ENCODE assay signal across 8 cellular contexts in genomic region chr1:145993618-145994390, GRCh38. TPM values are rescaled to one million over a fixed set of nuclear protein-coding genes. Genes with fewer than 3 reads are reported as not detected.
DNase-seq lines count a peak whose midpoint lies in the region; ATAC-seq and TF ChIP-seq lines count a peak whose summit lies in the region.

No MANE protein-coding gene starts in this region.

- H2AFZ ChIP-seq in parathyroid adenoma = no peak overlapping the region

- intact Hi-C loops in Caco-2 (cut with micrococcal nuclease; ENCODE audit: unreplicated experiment) = no loop called here

- POLR2A ChIA-PET in Caco-2 (lab: Charles Lee) = no interaction called here
- POLR2A ChIA-PET in RWPE1 (lab: Yijun Ruan, JAX; ENCODE audit: low non-redundant PET) = no interaction called here

- H3K79me2 ChIP-seq in parathyroid adenoma = peaks cover 34% of the 10 kb centered on the region

- DNase-seq in Caco-2 (no peak), RWPE1 (ENCODE audit: low spot score) (no peak), epithelial cell of esophagus (ENCODE audit: low read depth) (no peak), HCEC 1CT (no peak), GM19238 (ENCODE audit: insufficient read length, low spot score) (no peak)

- BruUV-seq in Caco-2 (replicated peaks; lab: Mats Ljungman, UMichigan) = no TSS peak

- H3K9ac ChIP-seq in parathyroid adenoma = peak overlapping the region; percentile 99

- H3K36me3 Mint-ChIP-seq in Caco-2 (ENCODE audit: insufficient read depth, unreplicated experiment) = peaks cover 43% of the 10 kb centered on the region

- no peaks in the 10 kb centered on the region for H3K9me3 Mint-ChIP-seq in Caco-2 (ENCODE audit: unreplicated experiment)

- H3K27me3 Mint-ChIP-seq in Caco-2 (ENCODE audit: insufficient read depth, unreplicated experiment) = no peaks in the 10 kb centered on the region

- H3K4me3 ChIP-seq in Caco-2 (ENCODE audit: low read depth, low read length) = peak overlapping the region; percentile 91
- peak overlapping the region; percentile 99 for H3K4me3 ChIP-seq in epithelial cell of esophagus (ENCODE audit: low read length)
- H3K4me3 ChIP-seq in parathyroid adenoma (ENCODE audit: low read depth, low read length) = peak overlapping the region; percentile 100

- TF ChIP-seq CTCF in Caco-2 (IDR thresholded peaks at IDR 0.05; ENCODE audit: insufficient read depth in 1 of 2, low read depth in 1 of 2, low read length in 1 of 2, severe bottlenecking in 1 of 2, unreplicated experiment in 1 of 2) = no peak
- TF ChIP-seq CTCF in RWPE1 (conservative IDR thresholded peaks at IDR 0.05; ENCODE audit: low read depth) = no peak
- no peak for TF ChIP-seq CTCF in epithelial cell of esophagus (IDR thresholded peaks at IDR 0.05; ENCODE audit: insufficient read depth, low read depth, low read length, missing control alignments)
- TF ChIP-seq CTCF in parathyroid adenoma (IDR thresholded peaks at IDR 0.05) = no peak

- no peaks in the 10 kb centered on the region for H3K27me3 ChIP-seq in Caco-2 (replicated peaks; ENCODE audit: control insufficient read depth, insufficient read depth, low read length)
- H3K27me3 ChIP-seq in parathyroid adenoma (ENCODE audit: control insufficient read depth, insufficient read depth, low read length) = no peaks in the 10 kb centered on the region

- peak overlapping the region; percentile 28 for H3K4me3 Mint-ChIP-seq in Caco-2 (ENCODE audit: unreplicated experiment)

- peak overlapping the region; percentile 72 for H3K4me2 ChIP-seq in parathyroid adenoma (ENCODE audit: low read length)

- H3K36me3 ChIP-seq in Caco-2 (ENCODE audit: control insufficient read depth, insufficient read depth, low read length) (peaks cover 16% of the 10 kb centered on the region; the same call in 1 of the 2 replicates), parathyroid adenoma (ENCODE audit: control insufficient read depth, insufficient read depth, low read length) (peaks cover 45% of the 10 kb centered on the region)

- peaks cover 21% of the 10 kb centered on the region; the same call in 1 of the 2 replicates for H3K4me1 ChIP-seq in Caco-2
- H3K4me1 ChIP-seq in parathyroid adenoma = peaks cover 7% of the 10 kb centered on the region

- H3K27ac ChIP-seq in RWPE1 (peak overlapping the region; percentile 68), parathyroid adenoma (peak overlapping the region; percentile 100)

- H3K9me3 ChIP-seq in Caco-2 (no peaks in the 10 kb centered on the region), parathyroid adenoma (ENCODE audit: control insufficient read depth, low read length) (peaks cover 9% of the 10 kb centered on the region)

- CTCF ChIA-PET in Caco-2 (lab: Charles Lee) = no interaction called here
- CTCF ChIA-PET in RWPE1 (lab: Yijun Ruan, JAX) = interaction anchor here (0.6 to 2.4 kb wide), 3 partner anchors 13 to 28 kb away, joined by 3 to 11 read pairs (median 8); no protein-coding TSS in a partner anchor

- no peak overlapping the region for H3K27ac Mint-ChIP-seq in Caco-2 (ENCODE audit: unreplicated experiment)

- peaks cover 23% of the 10 kb centered on the region for H3K4me1 Mint-ChIP-seq in Caco-2 (ENCODE audit: low read depth, unreplicated experiment)

- ATAC-seq in GM19328 (IDR thresholded peaks at IDR 0.05; ENCODE audit: unreplicated experiment) = no peak
- no peak for ATAC-seq in GM21423 (IDR thresholded peaks at IDR 0.05; ENCODE audit: unreplicated experiment)

RNA-seq across cellular contexts. Expression of gene TXNIP, which starts 2.6 kb away (rescaled TPM):
- total RNA-seq in Caco-2 (2022) = 27.5 and 38.6 TPM in 2 replicates

RNA-seq across cellular contexts. Expression of gene HJV, which starts 27.7 kb away (rescaled TPM):
- total RNA-seq in Caco-2 (2022) = not detected in 2 replicates

RNA-seq across cellular contexts. Expression of gene POLR3GL, which starts 29.3 kb away (rescaled TPM):
- total RNA-seq in Caco-2 (2022) = 2.9 and 3.4 TPM in 2 replicates

RNA-seq across cellular contexts. Expression of gene ANKRD34A, which starts 29.4 kb away (rescaled TPM):
- 0.19 and 0.77 TPM in 2 replicates for total RNA-seq in Caco-2 (2022)

RNA-seq across cellular contexts. Expression of gene LIX1L, which starts 36.0 kb away (rescaled TPM):
- total RNA-seq in Caco-2 (2022) = 0.82 and 1.1 TPM in 2 replicates
